In genomic region chr9:6015278-6016157, GRCh38 we compare ENCODE assay signal across 1 cellular context.
A peak's percentile ranks its signal among the peaks of the same experiment; 100 is the strongest.
TF ChIP-seq lines count a peak whose summit lies in the region.

Gene RANBP6, minus strand, starts transcription at chr9:6015624. Its CDS starts 17 bp downstream, at chr9:6015607.

TF ChIP-seq in HepG2, 621 proteins besides CTCF, POLR2A, EP300 and RAD21 (continued from another document and continues in another):
- TF ChIP-seq AKNA (CRISPR knock-in tag; IDR thresholded peaks at IDR 0.05; ENCODE audit: borderline replicate concordance) (peak; percentile 69; the same call in 1 of the 2 replicates), NFE2L2 (IDR thresholded peaks at IDR 0.05; ENCODE audit: low read length) (no peak), ZNF264 (CRISPR knock-in tag; IDR thresholded peaks at IDR 0.05) (peak; percentile 12; the same call in 1 of the 2 replicates), ZNF574 (CRISPR knock-in tag; IDR thresholded peaks at IDR 0.05) (peak; percentile 90), IRF2 (CRISPR knock-in tag; IDR thresholded peaks at IDR 0.05) (peak; percentile 80; the same call in 1 of the 2 replicates), ZNF24 (IDR thresholded peaks at IDR 0.05) (no peak), ZNF274 (CRISPR knock-in tag; IDR thresholded peaks at IDR 0.05) (no peak), ZSCAN29 (CRISPR knock-in tag; conservative IDR thresholded peaks at IDR 0.05) (no peak), CSRNP1 (CRISPR knock-in tag; IDR thresholded peaks at IDR 0.05) (no peak), ISL2 (CRISPR knock-in tag; IDR thresholded peaks at IDR 0.05) (0 out of 2 replicates have a peak, but pooled peaks have one; percentile 21), ZNF205 (CRISPR knock-in tag; IDR thresholded peaks at IDR 0.05) (peak; percentile 53; the same call in 1 of the 2 replicates), ZNF503 (CRISPR knock-in tag; IDR thresholded peaks at IDR 0.05) (peak; percentile 68), ZNF597 (CRISPR knock-in tag; IDR thresholded peaks at IDR 0.05) (no peak), ZNF350 (CRISPR knock-in tag; IDR thresholded peaks at IDR 0.05; ENCODE audit: borderline replicate concordance, low read depth) (peak; percentile 63; the same call in 1 of the 2 replicates), KAT7 (CRISPR knock-in tag; IDR thresholded peaks at IDR 0.05; ENCODE audit: borderline replicate concordance) (no peak; the same call in 1 of the 2 replicates), MLX (CRISPR knock-in tag; IDR thresholded peaks at IDR 0.05) (no peak), HES4 (CRISPR knock-in tag; IDR thresholded peaks at IDR 0.05; ENCODE audit: borderline replicate concordance) (no peak), ZBTB20 (CRISPR knock-in tag; IDR thresholded peaks at IDR 0.05; ENCODE audit: borderline replicate concordance, low read depth) (peak; percentile 70; the same call in 1 of the 2 replicates), POLR2G (IDR thresholded peaks at IDR 0.05; ENCODE audit: low read depth, low read length) (peak; percentile 79), MEF2D (CRISPR knock-in tag; IDR thresholded peaks at IDR 0.05) (peak; percentile 70; the same call in 1 of the 2 replicates), HNRNPK (IDR thresholded peaks at IDR 0.05; ENCODE audit: low read depth, low read length, poor library complexity, severe bottlenecking) (no peak), ERF (CRISPR knock-in tag; IDR thresholded peaks at IDR 0.05) (no peak; the same call in 1 of the 2 replicates), TARDBP (CRISPR knock-in tag; IDR thresholded peaks at IDR 0.05) (peak; percentile 46), ZBTB49 (CRISPR knock-in tag; IDR thresholded peaks at IDR 0.05; ENCODE audit: borderline replicate concordance) (no peak), KMT2A (CRISPR knock-in tag; IDR thresholded peaks at IDR 0.05) (peak; percentile 91), GFI1 (CRISPR knock-in tag; IDR thresholded peaks at IDR 0.05; ENCODE audit: borderline replicate concordance) (no peak), IRF1 (CRISPR knock-in tag; IDR thresholded peaks at IDR 0.05; ENCODE audit: low read depth) (no peak), MYPOP (CRISPR knock-in tag; IDR thresholded peaks at IDR 0.05) (peak; percentile 57; the same call in 1 of the 2 replicates), ZFP90 (CRISPR knock-in tag; IDR thresholded peaks at IDR 0.05; ENCODE audit: borderline replicate concordance) (0 out of 2 replicates have a peak, but pooled peaks have one; percentile 7), SOX5 (CRISPR knock-in tag; IDR thresholded peaks at IDR 0.05; ENCODE audit: borderline replicate concordance) (peak; percentile 3; the same call in 1 of the 2 replicates), ZNF780A (CRISPR knock-in tag; IDR thresholded peaks at IDR 0.05) (no peak), ZFP91 (CRISPR knock-in tag; IDR thresholded peaks at IDR 0.05; ENCODE audit: borderline replicate concordance) (peak; percentile 62; the same call in 1 of the 2 replicates), GLI4 (CRISPR knock-in tag; IDR thresholded peaks at IDR 0.05; ENCODE audit: borderline replicate concordance) (no peak), KAT2B (IDR thresholded peaks at IDR 0.05; ENCODE audit: borderline replicate concordance, low read depth, low read length) (no peak), CREB3 (CRISPR knock-in tag; IDR thresholded peaks at IDR 0.05) (no peak)
